In the genomic region with DNA sequence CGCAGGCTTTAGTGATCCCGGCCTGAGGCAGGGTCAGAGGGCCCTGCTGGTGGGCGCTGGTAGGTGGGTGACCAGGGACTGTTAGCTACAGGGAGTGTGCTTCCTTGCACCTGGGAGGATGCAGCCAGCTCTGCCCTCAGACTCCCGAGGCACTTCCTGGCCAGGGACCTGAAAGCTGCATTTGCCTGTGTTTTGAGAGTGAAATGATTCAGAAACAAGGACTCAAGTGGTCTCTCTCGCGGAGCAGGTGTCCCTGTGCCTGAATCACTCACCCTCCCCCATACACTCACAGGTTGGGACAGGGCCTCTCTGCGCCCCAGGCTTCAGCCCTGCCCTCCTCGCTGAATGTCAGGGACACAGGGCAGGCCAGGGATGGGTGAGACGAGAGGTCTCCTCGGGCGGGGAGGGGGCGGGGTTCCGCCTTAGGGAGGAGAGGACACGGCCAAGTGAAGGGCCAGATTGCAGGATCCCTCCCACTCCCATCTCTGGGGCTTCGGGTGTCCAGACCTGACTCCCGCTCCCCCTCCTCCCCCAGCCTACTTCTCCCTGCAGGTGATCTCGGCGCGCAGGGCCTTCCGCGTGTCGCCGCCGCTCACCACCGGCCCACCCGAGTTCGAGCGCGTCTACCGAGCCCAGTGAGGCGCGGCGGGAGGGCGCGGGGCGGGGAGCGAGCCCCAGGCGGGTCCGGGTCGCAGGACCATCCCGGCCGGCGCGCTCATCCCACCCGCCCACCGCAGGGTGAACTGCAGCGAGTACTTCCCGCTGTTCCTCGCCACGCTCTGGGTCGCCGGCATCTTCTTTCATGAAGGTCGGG, we compare ENCODE assay signal across 8 cellular contexts. TPM values are rescaled to one million over a fixed set of nuclear protein-coding genes. Genes with fewer than 3 reads are reported as not detected.
DNase-seq lines count a peak whose midpoint lies in the region; ATAC-seq and TF ChIP-seq lines count a peak whose summit lies in the region.

No MANE protein-coding gene starts in this region.

- H3K4me3 ChIP-seq in fibroblast of lung (replicated peaks in 1 of 4; ENCODE audit: control extremely low read depth in 1 of 4, insufficient read depth in 1 of 4, low read depth in 3 of 4, low read length in 4 of 4) (peak overlapping the region; percentile 23 to 61 (median 42)), trophoblast cell (ENCODE audit: low read depth, low read length) (peak overlapping the region; percentile 78)

- peak overlapping the region; percentile 24 for H2BK12ac ChIP-seq in trophoblast cell (ENCODE audit: low read length)

- TF ChIP-seq CTCF in fibroblast of lung (conservative IDR thresholded peaks at IDR 0.05 in 1 of 2, IDR thresholded peaks at IDR 0.05 in 1 of 2; ENCODE audit: low read depth in 1 of 2, low read length in 2 of 2): no peak

- H3K36me3 ChIP-seq in fibroblast of lung (ENCODE audit: control insufficient read depth, insufficient read depth, low read length): peaks cover 27% of the 10 kb centered on the region
- H3K36me3 ChIP-seq in trophoblast cell (ENCODE audit: control insufficient read depth in 1 of 2, insufficient read depth in 2 of 2, low read length in 2 of 2): peaks cover 33 to 36% of the 10 kb centered on the region in 2 experiments

- H3K79me2 ChIP-seq in fibroblast of lung (ENCODE audit: control insufficient read depth, insufficient read depth, low read length) (no peaks in the 10 kb centered on the region), trophoblast cell (ENCODE audit: control insufficient read depth, insufficient read depth, low read length, poor library complexity) (peaks cover 4% of the 10 kb centered on the region)

- H4K91ac ChIP-seq in trophoblast cell (ENCODE audit: low read depth, low read length): peak overlapping the region; percentile 82

- H3K9me3 ChIP-seq in fibroblast of lung (ENCODE audit: control insufficient read depth, insufficient read depth, low read depth, low read length) (no peaks in the 10 kb centered on the region), trophoblast cell (ENCODE audit: insufficient read depth, low read depth, low read length) (no peaks in the 10 kb centered on the region)

- no CpG with 5 or more reads among the region's 53 CpGs for WGBS in trophoblast cell (ENCODE audit: extremely low coverage, insufficient coverage, insufficient read length)

- peak overlapping the region; percentile 91 for H3K14ac ChIP-seq in trophoblast cell (ENCODE audit: low read length)

- H3K4ac ChIP-seq in trophoblast cell (ENCODE audit: low read depth, low read length): peak overlapping the region; percentile 25

- peak overlapping the region; percentile 89 for H3K18ac ChIP-seq in trophoblast cell (ENCODE audit: low read length)

- peak overlapping the region; percentile 72 for H2AK5ac ChIP-seq in trophoblast cell (ENCODE audit: low read length)

- peaks cover 7% of the 10 kb centered on the region for H3K79me1 ChIP-seq in trophoblast cell (ENCODE audit: low read length)

- peaks cover 6% of the 10 kb centered on the region for H3K4me1 ChIP-seq in fibroblast of lung (ENCODE audit: control insufficient read depth, extremely low read depth, insufficient read depth, low read length)
- H3K4me1 ChIP-seq in trophoblast cell (ENCODE audit: control insufficient read depth in 1 of 2, insufficient read depth in 2 of 2, low read length in 2 of 2): peaks cover 8 to 15% of the 10 kb centered on the region in 2 experiments

- H2AFZ ChIP-seq in fibroblast of lung (ENCODE audit: low read length) (no peak overlapping the region), trophoblast cell (ENCODE audit: insufficient read depth, low read length, poor library complexity) (peak overlapping the region; percentile 77)

- peak; percentile 6 for ATAC-seq in HG03039 (IDR thresholded peaks at IDR 0.05; ENCODE audit: unreplicated experiment)
- no peak for ATAC-seq in GM21526 (IDR thresholded peaks at IDR 0.05; ENCODE audit: low FRiP score, unreplicated experiment)

- H3K9ac ChIP-seq in fibroblast of lung (ENCODE audit: insufficient read depth, low read length) (peak overlapping the region; percentile 58), trophoblast cell (ENCODE audit: low read length) (peak overlapping the region; percentile 63)

- H4K20me1 ChIP-seq in fibroblast of lung (ENCODE audit: control insufficient read depth, extremely low read depth, insufficient read depth, low read length): no peaks in the 10 kb centered on the region

- H3K27ac ChIP-seq in fibroblast of lung (ENCODE audit: insufficient read depth, low read length) (no peak overlapping the region), trophoblast cell (ENCODE audit: low read depth, low read length) (peak overlapping the region; percentile 68)

- H3K27me3 ChIP-seq in fibroblast of lung (ENCODE audit: control insufficient read depth, insufficient read depth, low read length) (no peaks in the 10 kb centered on the region), trophoblast cell (ENCODE audit: insufficient read depth, low read length) (no peaks in the 10 kb centered on the region)

- peak overlapping the region; percentile 80 for H3K4me2 ChIP-seq in fibroblast of lung (ENCODE audit: extremely low read depth, insufficient read depth, low read length)
- peak overlapping the region; percentile 91 for H3K4me2 ChIP-seq in trophoblast cell (ENCODE audit: low read length)

- peak overlapping the region; percentile 81 for H4K8ac ChIP-seq in trophoblast cell (ENCODE audit: low read depth, low read length)

- peak overlapping the region; percentile 85 for H4K12ac ChIP-seq in trophoblast cell (ENCODE audit: low read depth, low read length)

- H2BK120ac ChIP-seq in trophoblast cell (ENCODE audit: insufficient read depth, low read length, poor library complexity): peak overlapping the region; percentile 41

- peak overlapping the region; percentile 43 for H2BK5ac ChIP-seq in trophoblast cell (ENCODE audit: low read depth, low read length, poor library complexity)

- H3K23ac ChIP-seq in trophoblast cell (ENCODE audit: low read length): no peak overlapping the region

- DNase-seq in ELF-1 (ENCODE audit: low read depth, low spot score) (peak; percentile 67), SW480 (ENCODE audit: low spot score) (peak; percentile 49), fibroblast of lung (ENCODE audit: low read depth in 2 of 2) (no peak), trophoblast cell (peak; percentile 27 to 42), putamen (ENCODE audit: low spot score) (no peak), NOMO-1 treated with DMSO at 0.1 percent for 48 hours (lab: John Stamatoyannopoulos, UW; ENCODE audit: unreplicated experiment) (no peak)

RNA-seq across cellular contexts. Expression of a gene that starts 1.5 kb away (rescaled TPM):
- total RNA-seq in fibroblast of lung: 0.83 and 4.1 TPM in 2 replicates
- polyA plus RNA-seq in fibroblast of lung: 0.32 and 0.78 TPM in 2 replicates
- polyA plus RNA-seq in fibroblast of lung (2012): 1.1 and 2.4 TPM in 2 replicates
- polyA minus RNA-seq in fibroblast of lung (ENCODE audit: low replicate concordance): not detected in 2 replicates
- 2.2 and 2.5 TPM in 2 replicates for polyA plus RNA-seq in trophoblast cell (2013)

RNA-seq across cellular contexts. Expression of a gene that starts 11.4 kb away (rescaled TPM):
- 116 and 157 TPM in 2 replicates for total RNA-seq in fibroblast of lung
- polyA plus RNA-seq in fibroblast of lung: 172 and 175 TPM in 2 replicates
- 144 and 153 TPM in 2 replicates for polyA plus RNA-seq in fibroblast of lung (2012)
- polyA minus RNA-seq in fibroblast of lung (ENCODE audit: low replicate concordance): 468 and 469 TPM in 2 replicates
- 113 and 116 TPM in 2 replicates for polyA plus RNA-seq in trophoblast cell (2013)

RNA-seq across cellular contexts. Expression of a gene that starts 25.4 kb away (rescaled TPM):
- total RNA-seq in fibroblast of lung: 1,096 and 1,894 TPM in 2 replicates
- 212 and 310 TPM in 2 replicates for polyA plus RNA-seq in fibroblast of lung
- 451 and 724 TPM in 2 replicates for polyA plus RNA-seq in fibroblast of lung (2012)
- 385 and 386 TPM in 2 replicates for polyA minus RNA-seq in fibroblast of lung (ENCODE audit: low replicate concordance)
- 253 and 279 TPM in 2 replicates for polyA plus RNA-seq in trophoblast cell (2013)

Comparison
In these comparisons a context has a peak if more than half of its experiments do, and no peak if none do; other contexts are left out.
1. DNase-seq: peak in ELF-1 (single experiment), SW480 (single experiment) and trophoblast cell (2 of 2); none in fibroblast of lung (0 of 2), putamen (single experiment) and NOMO-1 treated with DMSO at 0.1 percent for 48 hours (single experiment).